Comparison of ENCODE assay signal across 28 cellular contexts in the genomic region with DNA sequence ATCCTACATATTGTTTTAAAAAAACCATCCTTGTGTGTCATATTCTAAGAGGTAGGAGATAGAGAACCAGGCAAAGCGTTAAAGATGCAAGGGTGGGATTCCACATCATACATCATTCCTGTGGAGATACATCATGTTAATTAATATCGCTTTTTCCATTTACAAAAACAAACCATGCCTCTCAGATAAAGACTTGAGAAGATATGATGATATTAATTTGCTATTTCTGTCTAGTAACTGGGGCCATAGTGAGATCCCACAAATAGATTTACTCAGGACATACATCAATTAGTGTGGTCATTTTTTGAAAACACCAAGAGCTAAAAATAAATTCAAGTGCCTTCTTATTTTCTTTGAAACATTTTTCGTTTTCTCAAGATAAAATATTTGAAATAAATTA.
"Had no signal": no experiment of that assay in that cellular context is flagged by ENCODE, and none has a peak within 500 bp of the region (broad histone marks: within the 10 kb centered on the region; RNA-seq: fewer than 3 reads in every experiment).

No MANE protein-coding gene starts in this region.

- H3K4me1 ChIP-seq: Peyer's patch had no signal

- H3K27me3 Mint-ChIP-seq: activated CD8-positive, alpha-beta memory T cell treated with anti-CD3 and anti-CD28 coated beads, Interleukin-2, amount 10 ng/mL, durations not matched to agents 7 days and 5 days; activated naive CD8-positive, alpha-beta T cell treated with anti-CD3 and anti-CD28 coated beads, Interleukin-2, amount 50 U/mL, for 24 hours; activated T-cell treated with anti-CD3 and anti-CD28 coated beads, Interleukin-2, amount 50 U/mL, for 24 hours; brain; central memory CD8-positive, alpha-beta T cell had no signal

- H3K27ac Mint-ChIP-seq: activated CD8-positive, alpha-beta memory T cell treated with anti-CD3 and anti-CD28 coated beads, Interleukin-2, amount 10 ng/mL, durations not matched to agents 7 days and 5 days; activated naive CD4-positive, alpha-beta T cell treated with anti-CD3 and anti-CD28 coated beads, Interleukin-2, amount 50 U/mL, for 72 hours; activated naive CD8-positive, alpha-beta T cell treated with anti-CD3 and anti-CD28 coated beads, Interleukin-2, amount 50 U/mL, for 24 hours; activated T-cell treated with anti-CD3 and anti-CD28 coated beads, Interleukin-2, amount 50 U/mL, for 24 hours; activated T-helper 1 cell treated with anti-CD3 and anti-CD28 coated beads, Interleukin-12 subunit alpha, Interleukin-12 subunit beta, Interleukin-2, Interleukin-4 antibody, amounts not matched to agents 30 ng/mL and 10 ng/mL and 1 ng/mL, durations not matched to agents 14 hours and 24 hours and 36 hours; brain; WTC11 had no signal

- H3K9me3 Mint-ChIP-seq: activated naive CD4-positive, alpha-beta T cell treated with anti-CD3 and anti-CD28 coated beads, Interleukin-2, amount 50 U/mL, for 72 hours; activated T-helper 1 cell treated with anti-CD3 and anti-CD28 coated beads, Interleukin-12 subunit alpha, Interleukin-12 subunit beta, Interleukin-2, Interleukin-4 antibody, amounts not matched to agents 30 ng/mL and 10 ng/mL and 1 ng/mL, durations not matched to agents 14 hours and 24 hours and 36 hours; WTC11 had no signal

- H3K36me3 Mint-ChIP-seq: activated CD8-positive, alpha-beta memory T cell treated with anti-CD3 and anti-CD28 coated beads, Interleukin-2, amount 10 ng/mL, durations not matched to agents 7 days and 5 days; activated naive CD4-positive, alpha-beta T cell treated with anti-CD3 and anti-CD28 coated beads, Interleukin-2, amount 50 U/mL, for 72 hours; brain; WTC11 had no signal

- ATAC-seq: activated CD8-positive, alpha-beta memory T cell treated with anti-CD3 and anti-CD28 coated beads, Interleukin-2, amount 10 ng/mL, durations not matched to agents 7 days and 5 days; activated naive CD4-positive, alpha-beta T cell treated with anti-CD3 and anti-CD28 coated beads, Interleukin-2, amount 50 U/mL, for 72 hours; activated naive CD8-positive, alpha-beta T cell treated with anti-CD3 and anti-CD28 coated beads, Interleukin-2, amount 50 U/mL, for 24 hours; WTC11 had no signal

- H3K36me3 ChIP-seq: ascending aorta, Peyer's patch had no signal

- H3K4me3 Mint-ChIP-seq: activated CD8-positive, alpha-beta memory T cell treated with anti-CD3 and anti-CD28 coated beads, Interleukin-2, amount 10 ng/mL, durations not matched to agents 7 days and 5 days; activated naive CD8-positive, alpha-beta T cell treated with anti-CD3 and anti-CD28 coated beads, Interleukin-2, amount 50 U/mL, for 24 hours; activated T-cell treated with anti-CD3 and anti-CD28 coated beads, Interleukin-2, amount 50 U/mL, for 24 hours; activated T-helper 1 cell treated with anti-CD3 and anti-CD28 coated beads, Interleukin-12 subunit alpha, Interleukin-12 subunit beta, Interleukin-2, Interleukin-4 antibody, amounts not matched to agents 30 ng/mL and 10 ng/mL and 1 ng/mL, durations not matched to agents 14 hours and 24 hours and 36 hours; brain; central memory CD8-positive, alpha-beta T cell; WTC11 had no signal

- H3K27ac ChIP-seq: ascending aorta, SK-N-MC had no signal

- H3K9me3 ChIP-seq: ascending aorta, Peyer's patch had no signal

- H3K4me1 Mint-ChIP-seq: activated CD8-positive, alpha-beta memory T cell treated with anti-CD3 and anti-CD28 coated beads, Interleukin-2, amount 10 ng/mL, durations not matched to agents 7 days and 5 days; activated naive CD8-positive, alpha-beta T cell treated with anti-CD3 and anti-CD28 coated beads, Interleukin-2, amount 50 U/mL, for 24 hours; central memory CD8-positive, alpha-beta T cell; WTC11 had no signal

- H3K27me3 ChIP-seq: ascending aorta, Peyer's patch had no signal

- DNase-seq: activated CD4-positive, alpha-beta T cell treated with anti-CD3 and anti-CD28 coated beads for 48 hours; activated CD4-positive, alpha-beta T cell treated with anti-CD3 and anti-CD28 coated beads, Interleukin-2, amount 50 U/mL, for 4 hours; activated CD4-positive, CD25-positive, alpha-beta regulatory T cell treated with anti-CD3 and anti-CD28 coated beads, Interleukin-2, amount 50 U/mL, for 72 hours; activated CD8-positive, alpha-beta memory T cell treated with anti-CD3 and anti-CD28 coated beads, Interleukin-2, amount 10 ng/mL, durations not matched to agents 7 days and 5 days; activated effector memory CD4-positive, alpha-beta T cell treated with Interleukin-2 at 50 U/mL for 16 hours; activated naive CD4-positive, alpha-beta T cell treated with Interleukin-2 at 50 U/mL for 16 hours; activated naive CD8-positive, alpha-beta T cell treated with anti-CD3 and anti-CD28 coated beads, Interleukin-2, amount 50 U/mL, for 24 hours; activated T-cell treated with anti-CD3 and anti-CD28 coated beads, Interleukin-2, amount 50 U/mL, for 24 hours; amniotic stem cell; MM.1S; NCI-H1105; NCI-H1436; NCI-H1694 treated with DMSO at 0.1 percent for 48 hours; NCI-H2029 treated with DMSO at 0.1 percent for 48 hours; NCI-H345; NCI-H510A; NCI-H526 treated with DMSO at 0.1 percent for 48 hours; NK-92 treated with Interleukin-12 subunit alpha and Interleukin-12 subunit beta, amount 100 ng/mL, for 24 hours; Peyer's patch; SHP77 treated with DMSO at 0.1 percent for 48 hours; SW 1271 had no signal

- H3K4me3 ChIP-seq: ascending aorta, Peyer's patch, SK-N-MC had no signal
